In the genomic region with DNA sequence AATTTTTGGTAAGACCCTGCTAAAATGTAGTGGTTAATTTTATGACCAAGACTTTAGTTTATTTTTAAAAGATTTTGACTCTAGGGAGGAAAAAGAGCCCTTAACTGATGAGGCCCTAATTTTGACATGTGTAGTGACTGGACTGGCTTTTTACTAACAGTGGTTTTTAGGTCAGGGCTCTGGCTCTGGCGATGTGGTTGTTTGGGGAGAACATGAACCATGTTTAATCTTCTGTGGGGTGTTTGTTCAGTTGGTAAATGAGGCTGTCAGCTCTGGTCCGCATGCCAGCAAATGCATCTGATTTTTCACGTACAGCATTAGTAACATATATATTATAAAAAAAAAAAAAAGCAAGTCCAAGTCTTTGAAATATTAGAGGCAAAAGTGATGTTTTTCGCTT, we compare ENCODE assay signal across 1 cellular context.
TF ChIP-seq lines count a peak whose summit lies in the region.

No MANE protein-coding gene starts in this region.

TF ChIP-seq in WTC11, 78 proteins besides CTCF, POLR2A, EP300 and RAD21:
- no peak for TF ChIP-seq HMGA2 (CRISPR knock-in tag; IDR thresholded peaks at IDR 0.05)
- TF ChIP-seq, protein P1, sequence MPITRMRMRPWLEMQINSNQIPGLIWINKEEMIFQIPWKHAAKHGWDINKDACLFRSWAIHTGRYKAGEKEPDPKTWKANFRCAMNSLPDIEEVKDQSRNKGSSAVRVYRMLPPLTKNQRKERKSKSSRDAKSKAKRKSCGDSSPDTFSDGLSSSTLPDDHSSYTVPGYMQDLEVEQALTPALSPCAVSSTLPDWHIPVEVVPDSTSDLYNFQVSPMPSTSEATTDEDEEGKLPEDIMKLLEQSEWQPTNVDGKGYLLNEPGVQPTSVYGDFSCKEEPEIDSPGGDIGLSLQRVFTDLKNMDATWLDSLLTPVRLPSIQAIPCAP (CRISPR knock-in tag; IDR thresholded peaks at IDR 0.05) = no peak
- TF ChIP-seq JUN (CRISPR knock-in tag; IDR thresholded peaks at IDR 0.05) = no peak
- TF ChIP-seq, protein P2, sequence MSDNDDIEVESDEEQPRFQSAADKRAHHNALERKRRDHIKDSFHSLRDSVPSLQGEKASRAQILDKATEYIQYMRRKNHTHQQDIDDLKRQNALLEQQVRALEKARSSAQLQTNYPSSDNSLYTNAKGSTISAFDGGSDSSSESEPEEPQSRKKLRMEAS (CRISPR knock-in tag; IDR thresholded peaks at IDR 0.05) = no peak
- no peak for TF ChIP-seq CREM (CRISPR knock-in tag; IDR thresholded peaks at IDR 0.05)
- TF ChIP-seq NFE2L1 (CRISPR knock-in tag; IDR thresholded peaks at IDR 0.05) = no peak
